Comparison of ENCODE assay signal across 6 cellular contexts in genomic region chr4:75990129-75990528, GRCh38. TPM values are rescaled to one million over a fixed set of nuclear protein-coding genes. Genes with fewer than 3 reads are reported as not detected.
DNase-seq lines count a peak whose midpoint lies in the region; ATAC-seq and TF ChIP-seq lines count a peak whose summit lies in the region.

No MANE protein-coding gene starts in this region.

- peaks cover 2% of the 10 kb centered on the region for H3K27me3 Mint-ChIP-seq in activated CD4-positive, alpha-beta T cell treated with anti-CD3 and anti-CD28 coated beads, Interleukin-2, amount 10 ng/mL, durations not matched to agents 7 days and 5 days

- H3K9me3 Mint-ChIP-seq in activated CD4-positive, alpha-beta T cell treated with anti-CD3 and anti-CD28 coated beads, Interleukin-2, amount 10 ng/mL, durations not matched to agents 7 days and 5 days, result no peaks in the 10 kb centered on the region

- no peak for ATAC-seq in HG02981 (IDR thresholded peaks at IDR 0.05; ENCODE audit: unreplicated experiment)

- H3K9me3 ChIP-seq in fibroblast of lung (ENCODE audit: control insufficient read depth, insufficient read depth, low read depth, low read length), result no peaks in the 10 kb centered on the region

- H3K4me1 Mint-ChIP-seq in activated CD4-positive, alpha-beta T cell treated with anti-CD3 and anti-CD28 coated beads, Interleukin-2, amount 10 ng/mL, durations not matched to agents 7 days and 5 days, result peaks cover 35% of the 10 kb centered on the region

- H2AFZ ChIP-seq in fibroblast of lung (ENCODE audit: low read length), result peak overlapping the region; percentile 87

- H3K27me3 ChIP-seq in fibroblast of lung (ENCODE audit: control insufficient read depth, insufficient read depth, low read length), result peaks cover 2% of the 10 kb centered on the region

- peak overlapping the region; percentile 90 for H3K27ac ChIP-seq in fibroblast of lung (ENCODE audit: insufficient read depth, low read length)
- peak overlapping the region; percentile 27 for H3K27ac ChIP-seq in substantia nigra (ENCODE audit: low read depth, low read length, poor library complexity, severe bottlenecking)

- H4K20me1 ChIP-seq in fibroblast of lung (ENCODE audit: control insufficient read depth, extremely low read depth, insufficient read depth, low read length), result no peaks in the 10 kb centered on the region

- H3K4me3 ChIP-seq in fibroblast of lung (replicated peaks in 1 of 4; ENCODE audit: control extremely low read depth in 1 of 4, insufficient read depth in 1 of 4, low read depth in 3 of 4, low read length in 4 of 4), result peak overlapping the region; percentile 88 to 99 (median 94)

- H3K36me3 Mint-ChIP-seq in activated CD4-positive, alpha-beta T cell treated with anti-CD3 and anti-CD28 coated beads, Interleukin-2, amount 10 ng/mL, durations not matched to agents 7 days and 5 days (ENCODE audit: low read depth), result peaks cover 18% of the 10 kb centered on the region

- peak overlapping the region; percentile 94 for H3K27ac Mint-ChIP-seq in activated CD4-positive, alpha-beta T cell treated with anti-CD3 and anti-CD28 coated beads, Interleukin-2, amount 10 ng/mL, durations not matched to agents 7 days and 5 days

- H3K79me2 ChIP-seq in fibroblast of lung (ENCODE audit: control insufficient read depth, insufficient read depth, low read length), result peaks cover 51% of the 10 kb centered on the region

- H3K36me3 ChIP-seq in fibroblast of lung (ENCODE audit: control insufficient read depth, insufficient read depth, low read length), result no peaks in the 10 kb centered on the region

- CTCF ChIA-PET in activated CD4-positive, alpha-beta T cell treated with anti-CD3 and anti-CD28 coated beads, Interleukin-2, amount 10 ng/mL, durations not matched to agents 7 days and 5 days (lab: Charles Lee), result interaction anchor here (0.6 to 1.2 kb wide), 3 partner anchors 22 to 158 kb away, joined by 3 to 4 read pairs (median 3); partner anchors contain the start of gene NUP54

- POLR2A ChIA-PET in activated CD4-positive, alpha-beta T cell treated with anti-CD3 and anti-CD28 coated beads, Interleukin-2, amount 10 ng/mL, durations not matched to agents 7 days and 5 days (lab: Charles Lee), result interaction anchor here (0.6 kb wide), 1 partner anchor 15 kb away, joined by 4 read pairs; no protein-coding TSS in a partner anchor

- no peak for TF ChIP-seq CTCF in fibroblast of lung (conservative IDR thresholded peaks at IDR 0.05 in 1 of 2, IDR thresholded peaks at IDR 0.05 in 1 of 2; ENCODE audit: low read depth in 1 of 2, low read length in 2 of 2)

- peak overlapping the region; percentile 57 for H3K4me2 ChIP-seq in fibroblast of lung (ENCODE audit: extremely low read depth, insufficient read depth, low read length)

- peak overlapping the region; percentile 90 for H3K4me3 Mint-ChIP-seq in activated CD4-positive, alpha-beta T cell treated with anti-CD3 and anti-CD28 coated beads, Interleukin-2, amount 10 ng/mL, durations not matched to agents 7 days and 5 days

- peaks cover 2% of the 10 kb centered on the region for H3K4me1 ChIP-seq in fibroblast of lung (ENCODE audit: control insufficient read depth, extremely low read depth, insufficient read depth, low read length)

- DNase-seq in activated CD4-positive, alpha-beta T cell treated with anti-CD3 and anti-CD28 coated beads, Interleukin-2, amount 10 ng/mL, durations not matched to agents 7 days and 5 days, result no peak
- no peak for DNase-seq in activated CD4-positive, alpha-beta T cell treated with anti-CD3 and anti-CD28 coated beads, Interleukin-2, amount 50 U/mL, for 4 hours
- DNase-seq in fibroblast of lung (ENCODE audit: low read depth in 2 of 2) (peak; percentile 14 to 29), substantia nigra (lab: John Stamatoyannopoulos, UW) (no peak), COR-L47 (lab: John Stamatoyannopoulos, UW) (no peak)

- peak overlapping the region; percentile 78 for H3K9ac ChIP-seq in fibroblast of lung (ENCODE audit: insufficient read depth, low read length)

RNA-seq across cellular contexts. Expression of gene SDAD1, which starts 0.6 kb away (rescaled TPM):
- 10 to 100 TPM; 48.2 to 59.6 TPM for total RNA-seq in activated CD4-positive, alpha-beta T cell treated with anti-CD3 and anti-CD28 coated beads, Interleukin-2, amount 10 ng/mL, durations not matched to agents 7 days and 5 days
- 25.1 and 29.8 TPM in 2 replicates for total RNA-seq in fibroblast of lung
- polyA plus RNA-seq in fibroblast of lung, result 33.7 and 34.4 TPM in 2 replicates
- 26.2 and 27.3 TPM in 2 replicates for polyA plus RNA-seq in fibroblast of lung (2012)
- polyA minus RNA-seq in fibroblast of lung (ENCODE audit: low replicate concordance), result 6.1 and 8.9 TPM in 2 replicates

RNA-seq across cellular contexts. Expression of gene CXCL9, which starts 17.2 kb away (rescaled TPM):
- under 1 TPM in 1 of 2 experiments, not detected in 1; 0.15 TPM for total RNA-seq in activated CD4-positive, alpha-beta T cell treated with anti-CD3 and anti-CD28 coated beads, Interleukin-2, amount 10 ng/mL, durations not matched to agents 7 days and 5 days
- not detected in 2 replicates for total RNA-seq in fibroblast of lung
- not detected in 2 replicates for polyA plus RNA-seq in fibroblast of lung
- polyA plus RNA-seq in fibroblast of lung (2012), result not detected in 2 replicates
- not detected in 2 replicates for polyA minus RNA-seq in fibroblast of lung (ENCODE audit: low replicate concordance)

RNA-seq across cellular contexts. Expression of gene CXCL10, which starts 33.2 kb away (rescaled TPM):
- under 1 TPM; 0.27 to 0.40 TPM for total RNA-seq in activated CD4-positive, alpha-beta T cell treated with anti-CD3 and anti-CD28 coated beads, Interleukin-2, amount 10 ng/mL, durations not matched to agents 7 days and 5 days
- total RNA-seq in fibroblast of lung, result under 0.01 and 0.33 TPM in 2 replicates
- polyA plus RNA-seq in fibroblast of lung, result 0.07 TPM in 1 of 2 replicates, not detected in the other
- polyA plus RNA-seq in fibroblast of lung (2012), result not detected in 2 replicates
- polyA minus RNA-seq in fibroblast of lung (ENCODE audit: low replicate concordance), result not detected in 2 replicates

RNA-seq across cellular contexts. Expression of gene CXCL11, which starts 45.7 kb away (rescaled TPM):
- total RNA-seq in activated CD4-positive, alpha-beta T cell treated with anti-CD3 and anti-CD28 coated beads, Interleukin-2, amount 10 ng/mL, durations not matched to agents 7 days and 5 days, result not detected
- not detected in 2 replicates for total RNA-seq in fibroblast of lung
- 0.03 TPM in 1 of 2 replicates, not detected in the other for polyA plus RNA-seq in fibroblast of lung
- polyA plus RNA-seq in fibroblast of lung (2012), result not detected in 2 replicates
- polyA minus RNA-seq in fibroblast of lung (ENCODE audit: low replicate concordance), result not detected in 2 replicates

RNA-seq across cellular contexts. Expression of gene NAAA, which starts 49.3 kb away (rescaled TPM):
- total RNA-seq in activated CD4-positive, alpha-beta T cell treated with anti-CD3 and anti-CD28 coated beads, Interleukin-2, amount 10 ng/mL, durations not matched to agents 7 days and 5 days, result 10 to 100 TPM; 39.6 to 41.1 TPM
- 15.9 and 50.7 TPM in 2 replicates for total RNA-seq in fibroblast of lung
- 32.4 and 39.9 TPM in 2 replicates for polyA plus RNA-seq in fibroblast of lung
- 18.7 and 22.1 TPM in 2 replicates for polyA plus RNA-seq in fibroblast of lung (2012)
- 5.1 and 18.0 TPM in 2 replicates for polyA minus RNA-seq in fibroblast of lung (ENCODE audit: low replicate concordance)

Comparison
In these comparisons a context has a peak if more than half of its experiments do, and no peak if none do; other contexts are left out.
1. DNase-seq: peak in fibroblast of lung (2 of 2); none in activated CD4-positive, alpha-beta T cell treated with anti-CD3 and anti-CD28 coated beads, Interleukin-2, amount 10 ng/mL, durations not matched to agents 7 days and 5 days (single experiment), activated CD4-positive, alpha-beta T cell treated with anti-CD3 and anti-CD28 coated beads, Interleukin-2, amount 50 U/mL, for 4 hours (0 of 2), substantia nigra (0 of 49) and COR-L47 (single experiment).